23 cellular contexts compared by ENCODE assay signal in genomic region chr5:32777733-32778132, GRCh38.
DNase-seq lines count a peak whose midpoint lies in the region; ATAC-seq and TF ChIP-seq lines count a peak whose summit lies in the region.
"Had no signal": no experiment of that assay in that cellular context is flagged by ENCODE, and none has a peak within 500 bp of the region (broad histone marks: within the 10 kb centered on the region; RNA-seq: fewer than 3 reads in every experiment).

No MANE protein-coding gene starts in this region.

- H3K4me1 Mint-ChIP-seq in chondrocyte (ENCODE audit: low read depth) = peaks cover 81% of the 10 kb centered on the region
- H3K4me1 Mint-ChIP-seq: GM23338 had no signal

- peak; percentile 15 to 38 for ATAC-seq in right cardiac atrium
- ATAC-seq in left ventricle myocardium superior = no peak
- ATAC-seq: GM23338 had no signal

- peaks cover 5% of the 10 kb centered on the region for H3K9me3 ChIP-seq in right cardiac atrium (ENCODE audit: control insufficient read depth, low read length)
- H3K9me3 ChIP-seq: Caco-2, MG63 had no signal

- intact Hi-C loops in right cardiac atrium (cut with DNase I) = no loop called here
- intact Hi-C loops in left ventricle myocardium superior (cut with micrococcal nuclease) = no loop called here

- H3K9me3 Mint-ChIP-seq in chondrocyte (ENCODE audit: low read depth) = peaks cover 5% of the 10 kb centered on the region
- H3K9me3 Mint-ChIP-seq: CD4-positive, alpha-beta T cell; GM23338 had no signal

- H3K27ac ChIP-seq in right cardiac atrium (ENCODE audit: low read length) (no peak overlapping the region), coronary artery (peak overlapping the region in 1 of 2 donors; percentile 0)
- H3K27ac ChIP-seq: KMS-11, PC-9 had no signal

- 67% methylated on average over 2 of the region's 2 CpGs for WGBS in right cardiac atrium

- peaks cover 44% of the 10 kb centered on the region for H3K36me3 Mint-ChIP-seq in chondrocyte (ENCODE audit: low read depth)

- no peaks in the 10 kb centered on the region for H3K27me3 ChIP-seq in right cardiac atrium (ENCODE audit: control insufficient read depth, insufficient read depth)
- H3K27me3 ChIP-seq: MG63 had no signal

- no peaks in the 10 kb centered on the region for H3K4me1 ChIP-seq in right cardiac atrium (ENCODE audit: control insufficient read depth, insufficient read depth, low read length)
- H3K4me1 ChIP-seq: Caco-2 had no signal

- H3K4me3 ChIP-seq in right cardiac atrium (ENCODE audit: low read length) (no peak overlapping the region), coronary artery (no peak overlapping the region)
- H3K4me3 ChIP-seq: GM23338, MG63, PC-9 had no signal

- peak overlapping the region; percentile 12 for H3K27ac Mint-ChIP-seq in chondrocyte (ENCODE audit: unreplicated experiment)
- H3K27ac Mint-ChIP-seq: CD4-positive, alpha-beta T cell; GM23338 had no signal

- DNase-seq in right cardiac atrium = no peak
- no peak for DNase-seq in left ventricle myocardium superior
- DNase-seq in chondrocyte (ENCODE audit: low spot score) = no peak
- DNase-seq in myocyte (ENCODE audit: low read depth) = peak; percentile 43
- DNase-seq in coronary artery (ENCODE audit: low spot score) = no peak
- DNase-seq in kidney tubule cell (ENCODE audit: low spot score) = no peak
- DNase-seq in NCI-H345 treated with DMSO at 0.1 percent for 48 hours (lab: John Stamatoyannopoulos, UW; ENCODE audit: unreplicated experiment) = no peak
- DNase-seq in activated gamma-delta T cell treated with Interleukin-2 at 50 U/mL for 16 hours = no peak
- DNase-seq: 8988T; Caco-2; CD4-positive, alpha-beta T cell; DMS153; GDM1; HCEC 1CT; MG63; NCI-H1048; NCI-H1436; NCI-H2029; NCI-H345; NCI-H526 had no signal

- no peaks in the 10 kb centered on the region for H3K27me3 Mint-ChIP-seq in chondrocyte (ENCODE audit: low read depth)
- H3K27me3 Mint-ChIP-seq: CD4-positive, alpha-beta T cell had no signal

- TF ChIP-seq CTCF in chondrocyte (IDR thresholded peaks at IDR 0.05) (no peak), coronary artery (IDR thresholded peaks at IDR 0.05) (no peak)

- no peak overlapping the region for H3K4me3 Mint-ChIP-seq in chondrocyte (ENCODE audit: unreplicated experiment)
- H3K4me3 Mint-ChIP-seq: CD4-positive, alpha-beta T cell; GM23338 had no signal
